In genomic region chr12:14937689-14938088, GRCh38 we compare ENCODE assay signal across 1 cellular context.
TF ChIP-seq lines count a peak whose summit lies in the region.

No MANE protein-coding gene starts in this region.

TF ChIP-seq in IMR-90, 13 proteins besides CTCF, POLR2A, EP300 and RAD21 (continued from another document):
- TF ChIP-seq USF2 (IDR thresholded peaks at IDR 0.05; ENCODE audit: low read depth, low read length) (no peak), SMC3 (IDR thresholded peaks at IDR 0.05; ENCODE audit: low read depth, low read length) (no peak), FOS (IDR thresholded peaks at IDR 0.05; ENCODE audit: low read depth, low read length) (no peak), MAZ (IDR thresholded peaks at IDR 0.05; ENCODE audit: borderline replicate concordance, low read depth, low read length) (no peak), CHD1 (IDR thresholded peaks at IDR 0.05; ENCODE audit: low read depth, low read length) (no peak), MAFK (IDR thresholded peaks at IDR 0.05; ENCODE audit: low read depth, low read length) (no peak), RCOR1 (IDR thresholded peaks at IDR 0.05; ENCODE audit: insufficient replicate concordance, low read length) (no peak), BHLHE40 (IDR thresholded peaks at IDR 0.05; ENCODE audit: low read depth, low read length) (no peak), NFE2L2 (IDR thresholded peaks at IDR 0.05; ENCODE audit: low read depth, low read length) (no peak), MXI1 (IDR thresholded peaks at IDR 0.05; ENCODE audit: borderline replicate concordance, low read depth, low read length) (no peak)
